Comparison of ENCODE assay signal across 18 cellular contexts in the genomic region with DNA sequence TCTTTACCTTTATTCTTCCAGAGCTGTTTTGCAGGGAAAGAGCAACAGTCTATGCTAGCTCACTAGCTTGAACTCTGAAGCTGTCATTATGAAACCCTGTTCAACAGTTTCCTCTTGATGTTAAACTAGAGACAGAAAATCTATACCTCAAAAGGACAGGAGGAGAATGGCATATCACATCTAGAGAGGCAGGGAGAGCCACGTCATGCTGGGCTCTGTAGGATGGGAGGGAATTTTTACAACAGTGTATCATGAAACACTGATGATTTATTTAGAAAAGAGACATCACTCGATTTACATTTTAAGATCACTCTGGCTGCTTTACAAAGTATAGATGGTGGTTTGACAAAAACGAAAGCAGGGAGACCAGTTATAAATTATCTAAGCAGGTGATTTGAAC.
A peak's percentile ranks its signal among the peaks of the same experiment; 100 is the strongest.
DNase-seq lines count a peak whose midpoint lies in the region; ATAC-seq, FAIRE-seq and TF ChIP-seq lines count a peak whose summit lies in the region.
"Had no signal": no experiment of that assay in that cellular context is flagged by ENCODE, and none has a peak within 500 bp of the region (broad histone marks: within the 10 kb centered on the region; RNA-seq: fewer than 3 reads in every experiment).

No MANE protein-coding gene starts in this region.

- 0 out of 2 replicates have a peak overlapping the region, but pooled peaks have one; percentile 61 for H3K27ac ChIP-seq in GM23248
- H3K27ac ChIP-seq in RWPE2 (ENCODE audit: poor library complexity, severe bottlenecking), result peak overlapping the region; percentile 6
- H3K27ac ChIP-seq in astrocyte (ENCODE audit: low read depth, low read length), result peak overlapping the region; percentile 70
- no peak overlapping the region for H3K27ac ChIP-seq in substantia nigra (ENCODE audit: low read depth, low read length, poor library complexity, severe bottlenecking)
- H3K27ac ChIP-seq: SJCRH30 had no signal

- no peak for DNase-seq in activated T-cell treated with anti-CD3 and anti-CD28 coated beads, Interleukin-2, amount 50 U/mL, for 72 hours
- no peak for DNase-seq in activated T-cell treated with anti-CD3 and anti-CD28 coated beads, Interleukin-2, amount 50 U/mL, for 1 hour
- DNase-seq in GM23248 (no peak), RWPE2 (ENCODE audit: low spot score) (no peak), astrocyte (ENCODE audit: low read depth) (no peak), GM10266 (ENCODE audit: extremely low spot score) (no peak), NCI-H2171 (lab: John Stamatoyannopoulos, UW) (no peak), substantia nigra (lab: John Stamatoyannopoulos, UW) (no peak)
- DNase-seq: BE2C, DMS53, GF-D8, Karpas-422, NCI-H1694, NCI-H2107, NCI-H748 treated with DMSO at 0.1 percent for 48 hours, SJCRH30 had no signal

- H3K9ac ChIP-seq in GM23248, result no peak overlapping the region
- no peak overlapping the region for H3K9ac ChIP-seq in astrocyte (ENCODE audit: low read length)

- H4K20me1 ChIP-seq in GM23248 (ENCODE audit: insufficient read depth), result no peaks in the 10 kb centered on the region
- no peaks in the 10 kb centered on the region for H4K20me1 ChIP-seq in astrocyte (ENCODE audit: insufficient read depth, low read length)

- H3K4me1 ChIP-seq in GM23248 (ENCODE audit: insufficient read depth) (peaks cover 13% of the 10 kb centered on the region; the same call in 1 of the 2 replicates), RWPE2 (ENCODE audit: insufficient read depth, poor library complexity, severe bottlenecking) (peaks cover 11% of the 10 kb centered on the region), astrocyte (ENCODE audit: insufficient read depth, low read length) (peaks cover 9% of the 10 kb centered on the region)
- H3K4me1 ChIP-seq: BE2C, SJCRH30 had no signal

- H3F3A ChIP-seq in GM23248 (ENCODE audit: insufficient read depth), result peaks cover 20% of the 10 kb centered on the region; the same call in 1 of the 2 replicates

- no peaks in the 10 kb centered on the region for H3K79me2 ChIP-seq in GM23248 (ENCODE audit: insufficient read depth)
- no peaks in the 10 kb centered on the region for H3K79me2 ChIP-seq in astrocyte (ENCODE audit: insufficient read depth, low read length)

- H3K4me1 Mint-ChIP-seq in activated T-cell treated with anti-CD3 and anti-CD28 coated beads, Interleukin-2, amount 50 U/mL, for 72 hours (ENCODE audit: low read depth), result peaks cover 17% of the 10 kb centered on the region
- H3K4me1 Mint-ChIP-seq in astrocyte (ENCODE audit: low read depth, unreplicated experiment), result no peaks in the 10 kb centered on the region
- H3K4me1 Mint-ChIP-seq: IgD-negative memory B cell had no signal

- no peak for FAIRE-seq in astrocyte (lab: Jason Lieb, UNC)
- FAIRE-seq: D721Med had no signal

- H3K4me2 ChIP-seq in GM23248 (ENCODE audit: unreplicated experiment) (no peak overlapping the region), astrocyte (ENCODE audit: low read length) (no peak overlapping the region)

- TF ChIP-seq CTCF in RWPE2 (IDR thresholded peaks at IDR 0.05; ENCODE audit: poor library complexity, severe bottlenecking) (no peak), astrocyte (IDR thresholded peaks at IDR 0.05; ENCODE audit: insufficient read depth, low read depth, low read length) (no peak), GM10266 (IDR thresholded peaks at IDR 0.05; ENCODE audit: control insufficient read depth, insufficient read depth, low read depth, missing control alignments) (no peak)

- 38 to 47% methylated on average over 3 of the region's 3 CpGs for WGBS in GM23248 (ENCODE audit: low coverage in 1 of 2, low lambda C conversion rate in 2 of 2, missing lambda C conversion rate in 2 of 2), 2 experiments

- in situ Hi-C loops in GM23248 (cut with MboI), result no loop called here

- H3K9me3 Mint-ChIP-seq in activated T-cell treated with anti-CD3 and anti-CD28 coated beads, Interleukin-2, amount 50 U/mL, for 72 hours, result peaks cover 3% of the 10 kb centered on the region in 2 donors
- peaks cover 2% of the 10 kb centered on the region for H3K9me3 Mint-ChIP-seq in astrocyte (ENCODE audit: unreplicated experiment)

- peaks cover 42% of the 10 kb centered on the region for H3K27me3 Mint-ChIP-seq in activated T-cell treated with anti-CD3 and anti-CD28 coated beads, Interleukin-2, amount 50 U/mL, for 72 hours (ENCODE audit: low read depth)
- peaks cover 5% of the 10 kb centered on the region for H3K27me3 Mint-ChIP-seq in astrocyte (ENCODE audit: low read depth, unreplicated experiment)

- no peaks in the 10 kb centered on the region for H3K9me2 ChIP-seq in GM23248 (ENCODE audit: insufficient read depth)

- H3K4me3 Mint-ChIP-seq in activated T-cell treated with anti-CD3 and anti-CD28 coated beads, Interleukin-2, amount 50 U/mL, for 72 hours, result peak overlapping the region; percentile 5 to 80
- H3K4me3 Mint-ChIP-seq in astrocyte (ENCODE audit: unreplicated experiment), result no peak overlapping the region
- H3K4me3 Mint-ChIP-seq: IgD-negative memory B cell had no signal

- H3K36me3 ChIP-seq in GM23248 (ENCODE audit: low read depth), result no peaks in the 10 kb centered on the region
- no peaks in the 10 kb centered on the region for H3K36me3 ChIP-seq in RWPE2 (ENCODE audit: low read depth)
- no peaks in the 10 kb centered on the region for H3K36me3 ChIP-seq in astrocyte (ENCODE audit: insufficient read depth, low read length)
- H3K36me3 ChIP-seq: BE2C, SJCRH30 had no signal

- no peak overlapping the region for H3K4me3 ChIP-seq in GM23248
- no peak overlapping the region for H3K4me3 ChIP-seq in RWPE2 (ENCODE audit: severe bottlenecking)
- H3K4me3 ChIP-seq in astrocyte (ENCODE audit: insufficient read depth, low read depth, low read length), result no peak overlapping the region
- H3K4me3 ChIP-seq: SJCRH30 had no signal

- ATAC-seq in activated T-cell treated with anti-CD3 and anti-CD28 coated beads, Interleukin-2, amount 50 U/mL, for 72 hours (replicated peaks in 1 of 2), result peak; percentile 66 to 85
- ATAC-seq in RWPE2 (ENCODE audit: low read depth), result no peak

- no peak overlapping the region; the same call in 1 of the 2 replicates for H2AFZ ChIP-seq in GM23248
- H2AFZ ChIP-seq in astrocyte (ENCODE audit: low read depth, low read length), result no peak overlapping the region

- peaks cover 2 to 3% of the 10 kb centered on the region in 2 donors for H3K36me3 Mint-ChIP-seq in activated T-cell treated with anti-CD3 and anti-CD28 coated beads, Interleukin-2, amount 50 U/mL, for 72 hours (ENCODE audit: insufficient read depth in 2 of 2)
- H3K36me3 Mint-ChIP-seq in astrocyte (ENCODE audit: low read depth, unreplicated experiment), result no peaks in the 10 kb centered on the region
- H3K36me3 Mint-ChIP-seq: IgD-negative memory B cell had no signal

- H3K27ac Mint-ChIP-seq in activated T-cell treated with anti-CD3 and anti-CD28 coated beads, Interleukin-2, amount 50 U/mL, for 72 hours, result peak overlapping the region; percentile 79
- no peak overlapping the region for H3K27ac Mint-ChIP-seq in astrocyte (ENCODE audit: unreplicated experiment)
- H3K27ac Mint-ChIP-seq: IgD-negative memory B cell had no signal

- H3K27me3 ChIP-seq in GM23248 (replicated peaks; ENCODE audit: insufficient read depth) (no peaks in the 10 kb centered on the region), RWPE2 (ENCODE audit: insufficient read depth, poor library complexity, severe bottlenecking) (no peaks in the 10 kb centered on the region), astrocyte (ENCODE audit: insufficient read depth, low read length) (no peaks in the 10 kb centered on the region)
- H3K27me3 ChIP-seq: SJCRH30 had no signal

- no peaks in the 10 kb centered on the region for H3K9me3 ChIP-seq in GM23248 (ENCODE audit: low read depth)
- H3K9me3 ChIP-seq in RWPE2 (ENCODE audit: severe bottlenecking), result no peaks in the 10 kb centered on the region
- H3K9me3 ChIP-seq in astrocyte (ENCODE audit: insufficient read depth, low read depth, low read length), result no peaks in the 10 kb centered on the region
- H3K9me3 ChIP-seq: BE2C, SJCRH30 had no signal
